In the genomic region with DNA sequence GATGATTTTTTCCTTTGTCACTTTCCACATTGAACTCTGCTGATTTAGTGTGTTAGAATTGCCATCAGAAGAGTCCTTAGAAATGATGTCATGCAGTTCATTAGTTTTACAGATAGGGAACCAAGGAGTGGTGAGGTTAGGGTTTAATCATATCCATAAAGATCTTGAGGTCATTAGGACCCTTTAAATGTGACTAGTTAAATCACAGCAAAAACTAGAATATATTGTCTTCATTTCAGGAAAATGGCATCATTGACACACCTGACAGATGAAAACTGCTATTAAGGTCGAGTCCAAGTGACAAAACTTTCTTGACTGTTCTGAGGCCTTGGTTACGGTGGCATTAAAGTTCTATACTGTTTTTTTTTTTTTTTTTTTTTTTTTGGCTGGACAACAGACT, we compare ENCODE assay signal across 12 cellular contexts. TPM values are rescaled to one million over a fixed set of nuclear protein-coding genes. Genes with fewer than 3 reads are reported as not detected.
DNase-seq lines count a peak whose midpoint lies in the region; ATAC-seq and TF ChIP-seq lines count a peak whose summit lies in the region.
"Had no signal": no experiment of that assay in that cellular context is flagged by ENCODE, and none has a peak within 500 bp of the region (broad histone marks: within the 10 kb centered on the region; RNA-seq: fewer than 3 reads in every experiment).

No MANE protein-coding gene starts in this region.

- H2AK5ac ChIP-seq in mesenchymal stem cell (ENCODE audit: low read length, severe bottlenecking): no peak overlapping the region

- H4K91ac ChIP-seq in mesenchymal stem cell (ENCODE audit: low read length): no peak overlapping the region

- no peaks in the 10 kb centered on the region for H3K9me3 ChIP-seq in mesenchymal stem cell (ENCODE audit: control insufficient read depth, low read length)
- H3K9me3 ChIP-seq: body of pancreas had no signal

- H3K9me3 Mint-ChIP-seq in central memory CD8-positive, alpha-beta T cell: no peaks in the 10 kb centered on the region
- H3K9me3 Mint-ChIP-seq: stimulated activated memory B cell treated with anti-CD40 and anti-IgM and Interleukin-4, amounts not matched to agents 10 μg/mL and 1 μg/mL and 100 μg/mL, for 72 hours had no signal

- no peak overlapping the region for H3K4me2 ChIP-seq in mesenchymal stem cell (ENCODE audit: low read length, poor library complexity, severe bottlenecking)

- peaks cover 30% of the 10 kb centered on the region for H3K36me3 Mint-ChIP-seq in central memory CD8-positive, alpha-beta T cell (ENCODE audit: insufficient read depth)

- no peak overlapping the region for H2BK5ac ChIP-seq in mesenchymal stem cell (ENCODE audit: low read depth, low read length, poor library complexity, severe bottlenecking)

- H2BK120ac ChIP-seq in mesenchymal stem cell (ENCODE audit: low read depth, low read length): no peak overlapping the region

- no peak overlapping the region for H3K23ac ChIP-seq in mesenchymal stem cell (ENCODE audit: low read length in 2 of 2)

- H3K4ac ChIP-seq in mesenchymal stem cell (ENCODE audit: low read depth in 1 of 2, low read length in 2 of 2): no peak overlapping the region

- no peak overlapping the region for H2AFZ ChIP-seq in mesenchymal stem cell (ENCODE audit: low read depth, low read length)

- POLR2A ChIA-PET in HEK293T (lab: Yijun Ruan, JAX): interaction anchor here (1.6 kb wide), 1 partner anchor 21 kb away, joined by 4 read pairs; no protein-coding TSS in a partner anchor

- H3K18ac ChIP-seq in mesenchymal stem cell (ENCODE audit: low read depth in 1 of 2, low read length in 2 of 2): no peak overlapping the region

- no peaks in the 10 kb centered on the region for H3K27me3 Mint-ChIP-seq in central memory CD8-positive, alpha-beta T cell
- H3K27me3 Mint-ChIP-seq: stimulated activated memory B cell treated with anti-CD40 and anti-IgM and Interleukin-4, amounts not matched to agents 10 μg/mL and 1 μg/mL and 100 μg/mL, for 72 hours had no signal

- H3K9ac ChIP-seq in rectal smooth muscle tissue (ENCODE audit: low read length): no peak overlapping the region
- no peak overlapping the region for H3K9ac ChIP-seq in mesenchymal stem cell (ENCODE audit: low read length)

- CTCF ChIA-PET in HEK293T (lab: Yijun Ruan, JAX): no interaction called here

- no peak overlapping the region for H3K4me3 Mint-ChIP-seq in central memory CD8-positive, alpha-beta T cell
- H3K4me3 Mint-ChIP-seq: stimulated activated memory B cell treated with anti-CD40 and anti-IgM and Interleukin-4, amounts not matched to agents 10 μg/mL and 1 μg/mL and 100 μg/mL, for 72 hours had no signal

- no peak for ATAC-seq in central memory CD8-positive, alpha-beta T cell (replicated peaks; ENCODE audit: extremely low read depth, poor library complexity, severe bottlenecking)
- no peak for ATAC-seq in GM19455 (IDR thresholded peaks at IDR 0.05; ENCODE audit: unreplicated experiment)
- ATAC-seq: body of pancreas; stimulated activated memory B cell treated with anti-CD40 and anti-IgM and Interleukin-4, amounts not matched to agents 10 μg/mL and 1 μg/mL and 100 μg/mL, for 72 hours had no signal

- peak overlapping the region; percentile 37 for H3K27ac ChIP-seq in rectal smooth muscle tissue (ENCODE audit: low read depth, low read length)
- H3K27ac ChIP-seq in mesenchymal stem cell (ENCODE audit: low read length, poor library complexity, severe bottlenecking): no peak overlapping the region

- H4K8ac ChIP-seq in mesenchymal stem cell (ENCODE audit: low read length): no peak overlapping the region

- peak; percentile 21 for DNase-seq in Caki2 (ENCODE audit: low read depth)
- no peak for DNase-seq in HEK293T (ENCODE audit: extremely low spot score)
- no peak for DNase-seq in central memory CD8-positive, alpha-beta T cell (ENCODE audit: low spot score in 2 of 2)
- DNase-seq in kidney glomerular epithelial cell (lab: John Stamatoyannopoulos, UW): no peak
- DNase-seq in mesenchymal stem cell: no peak
- DNase-seq: body of pancreas, GOT3, NCI-H146, NCI-H82 had no signal

- H3K4me1 Mint-ChIP-seq in central memory CD8-positive, alpha-beta T cell: peaks cover 85% of the 10 kb centered on the region

- no peaks in the 10 kb centered on the region for H3K27me3 ChIP-seq in rectal smooth muscle tissue (ENCODE audit: control insufficient read depth, insufficient read depth, low read length)
- H3K27me3 ChIP-seq in mesenchymal stem cell (ENCODE audit: control insufficient read depth in 1 of 2, insufficient read depth in 1 of 2, low read length in 2 of 2): no peaks in the 10 kb centered on the region
- H3K27me3 ChIP-seq: body of pancreas had no signal

- H3K4me1 ChIP-seq in rectal smooth muscle tissue (ENCODE audit: control insufficient read depth, insufficient read depth, low read length) (peaks cover 56% of the 10 kb centered on the region), mesenchymal stem cell (ENCODE audit: control insufficient read depth, insufficient read depth, low read depth, low read length) (no peaks in the 10 kb centered on the region)

- H3K14ac ChIP-seq in mesenchymal stem cell (ENCODE audit: low read length in 2 of 2): no peak overlapping the region

- H2BK12ac ChIP-seq in mesenchymal stem cell (ENCODE audit: low read length in 2 of 2): no peak overlapping the region

- in situ Hi-C loops in Caki2 (cut with HindIII; ENCODE audit: low pct_unique_long_range_greater_than_20kb, low sequenced_read_pairs): no loop called here

- no peak overlapping the region for H2BK15ac ChIP-seq in mesenchymal stem cell (ENCODE audit: low read depth, poor library complexity, severe bottlenecking)

- H3K4me3 ChIP-seq in rectal smooth muscle tissue (ENCODE audit: low read length): no peak overlapping the region
- H3K4me3 ChIP-seq in mesenchymal stem cell (ENCODE audit: insufficient read depth in 1 of 2, low read depth in 1 of 2, low read length in 2 of 2): no peak overlapping the region
- H3K4me3 ChIP-seq: body of pancreas had no signal

- H3K79me1 ChIP-seq in mesenchymal stem cell (replicated peaks; ENCODE audit: low read length, poor library complexity, severe bottlenecking): no peaks in the 10 kb centered on the region

- peak overlapping the region; percentile 44 for H3K27ac Mint-ChIP-seq in central memory CD8-positive, alpha-beta T cell (ENCODE audit: low read depth)
- H3K27ac Mint-ChIP-seq: stimulated activated memory B cell treated with anti-CD40 and anti-IgM and Interleukin-4, amounts not matched to agents 10 μg/mL and 1 μg/mL and 100 μg/mL, for 72 hours had no signal

- H3K36me3 ChIP-seq in rectal smooth muscle tissue (ENCODE audit: control insufficient read depth, insufficient read depth, low read length) (no peaks in the 10 kb centered on the region), mesenchymal stem cell (ENCODE audit: control insufficient read depth in 1 of 2, insufficient read depth in 2 of 2, low read depth in 1 of 2, low read length in 2 of 2) (peaks cover 0 to 8% of the 10 kb centered on the region in 2 experiments)

- 90% methylated on average over 2 of the region's 2 CpGs for WGBS in mesenchymal stem cell

TF ChIP-seq in HEK293T, 16 proteins besides CTCF, POLR2A, EP300 and RAD21:
- no peak for TF ChIP-seq FOXA1 (IDR thresholded peaks at IDR 0.05)
- no peak for TF ChIP-seq SP1 (IDR thresholded peaks at IDR 0.05)
- TF ChIP-seq, protein P1, sequence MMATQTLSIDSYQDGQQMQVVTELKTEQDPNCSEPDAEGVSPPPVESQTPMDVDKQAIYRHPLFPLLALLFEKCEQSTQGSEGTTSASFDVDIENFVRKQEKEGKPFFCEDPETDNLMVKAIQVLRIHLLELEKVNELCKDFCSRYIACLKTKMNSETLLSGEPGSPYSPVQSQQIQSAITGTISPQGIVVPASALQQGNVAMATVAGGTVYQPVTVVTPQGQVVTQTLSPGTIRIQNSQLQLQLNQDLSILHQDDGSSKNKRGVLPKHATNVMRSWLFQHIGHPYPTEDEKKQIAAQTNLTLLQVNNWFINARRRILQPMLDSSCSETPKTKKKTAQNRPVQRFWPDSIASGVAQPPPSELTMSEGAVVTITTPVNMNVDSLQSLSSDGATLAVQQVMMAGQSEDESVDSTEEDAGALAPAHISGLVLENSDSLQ (IDR thresholded peaks at IDR 0.05): peak; percentile 23; the same call in 1 of the 2 replicates
- TF ChIP-seq ZNF384 (IDR thresholded peaks at IDR 0.05): 0 out of 2 replicates have a peak, but pooled peaks have one; percentile 46
TF ChIP-seq in HEK293T: peak in this region for 2.

RNA-seq across cellular contexts. Expression of a gene that starts 50.5 kb away (rescaled TPM):
- 68.1 and 89.0 TPM in 2 replicates for total RNA-seq in Caki2 (2014; rRNA removed; shearing (Covaris generic); ENCODE audit: low replicate concordance)
- 85.7 TPM for polyA plus RNA-seq in mesenchymal stem cell (2013, experiment 1 of 2)
- 85.2 TPM for polyA plus RNA-seq in mesenchymal stem cell (2013, experiment 2 of 2)
